14 cellular contexts compared by ENCODE assay signal in genomic region chr10:132884041-132884440, GRCh38. TPM values are rescaled to one million over a fixed set of nuclear protein-coding genes. Genes with fewer than 3 reads are reported as not detected.
"Had no signal": no experiment of that assay in that cellular context is flagged by ENCODE, and none has a peak within 500 bp of the region (broad histone marks: within the 10 kb centered on the region; RNA-seq: fewer than 3 reads in every experiment).

No MANE protein-coding gene starts in this region.

- H3K9me3 ChIP-seq: prostate gland, SJCRH30, thyroid gland had no signal

- H3K4me1 ChIP-seq: prostate gland, SJCRH30 had no signal

- DNase-seq: activated B cell treated with CpG ODN at 0.5 μM for 24 hours; activated CD4-positive, alpha-beta T cell treated with anti-CD3 and anti-CD28 coated beads for 48 hours; activated CD8-positive, alpha-beta T cell treated with anti-CD3 and anti-CD28 coated beads for 36 hours; activated T-cell treated with anti-CD3 and anti-CD28 coated beads, Interleukin-2, amount 50 U/mL, for 72 hours; mammary epithelial cell; naive thymus-derived CD8-positive, alpha-beta T cell; nucleus accumbens; SJCRH30; stimulated activated CD4-positive, alpha-beta T cell treated with anti-CD3 and anti-CD28 coated beads, Interleukin-12 subunit alpha, Interleukin-12 subunit beta, amount 100 ng/mL, for 4 hours; T-helper 2 cell had no signal

- ATAC-seq: activated CD8-positive, alpha-beta T cell treated with anti-CD3 and anti-CD28 coated beads for 36 hours; activated T-cell treated with anti-CD3 and anti-CD28 coated beads, Interleukin-2, amount 50 U/mL, for 72 hours; naive thymus-derived CD8-positive, alpha-beta T cell; stimulated activated effector memory CD8-positive, alpha-beta T cell treated with anti-CD3 and anti-CD28 coated beads, Interleukin-12 subunit alpha, Interleukin-12 subunit beta, amount 100 ng/mL, for 72 hours had no signal

- H3K27me3 ChIP-seq: SJCRH30, thyroid gland had no signal

- H3K4me3 ChIP-seq: prostate gland, SJCRH30, thyroid gland had no signal

- H3K27ac ChIP-seq: epithelial cell of prostate, prostate gland, SJCRH30, thyroid gland had no signal

- H3K36me3 ChIP-seq: prostate gland, SJCRH30, thyroid gland had no signal

RNA-seq across cellular contexts. Expression of gene CFAP46, which starts 58.3 kb away (rescaled TPM):
- total RNA-seq: naive thymus-derived CD8-positive, alpha-beta T cell had no signal
